ENCODE assay signal across 1 cellular context in genomic region chr21:34534522-34534921, GRCh38.
TF ChIP-seq lines count a peak whose summit lies in the region.

No MANE protein-coding gene starts in this region.

TF ChIP-seq in HepG2, 621 proteins besides CTCF, POLR2A, EP300 and RAD21:
- TF ChIP-seq ATF7 (IDR thresholded peaks at IDR 0.05) (no peak), ATF7 (CRISPR knock-in tag; IDR thresholded peaks at IDR 0.05) (no peak), SMARCC2 (IDR thresholded peaks at IDR 0.05) (no peak), MIER3 (CRISPR knock-in tag; IDR thresholded peaks at IDR 0.05; ENCODE audit: borderline replicate concordance) (no peak), ZBTB34 (CRISPR knock-in tag; IDR thresholded peaks at IDR 0.05) (peak; percentile 31; the same call in 1 of the 2 replicates), U2AF1 (optimal IDR thresholded peaks at IDR 0.05; ENCODE audit: low read depth, low read length) (no peak)
